ENCODE assay signal across 24 cellular contexts in the genomic region with DNA sequence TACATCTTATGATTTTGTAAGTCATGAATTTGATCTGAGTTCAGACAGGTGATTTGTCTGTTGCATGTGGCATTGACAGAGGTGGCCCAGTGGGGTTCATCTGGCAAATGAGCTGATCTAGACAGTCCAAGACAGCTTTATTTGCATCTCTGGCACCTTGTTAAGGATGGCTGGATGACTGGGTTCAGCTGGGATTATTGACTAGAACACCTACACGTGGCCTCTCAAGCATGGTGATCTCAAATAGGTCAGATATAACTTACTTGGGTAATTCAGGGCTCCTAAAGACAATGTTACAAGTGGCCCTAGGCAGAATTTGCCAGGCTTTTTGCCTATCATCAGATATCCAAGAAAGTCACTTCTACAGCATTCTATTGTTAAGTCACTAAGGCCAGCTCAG. TPM values are rescaled to one million over a fixed set of nuclear protein-coding genes. Genes with fewer than 3 reads are reported as not detected.
DNase-seq lines count a peak whose midpoint lies in the region; ATAC-seq and TF ChIP-seq lines count a peak whose summit lies in the region.
"Had no signal": no experiment of that assay in that cellular context is flagged by ENCODE, and none has a peak within 500 bp of the region (broad histone marks: within the 10 kb centered on the region; RNA-seq: fewer than 3 reads in every experiment).

No MANE protein-coding gene starts in this region.

- no peak overlapping the region for H3K4me3 ChIP-seq in PC-9
- no peak overlapping the region for H3K4me3 ChIP-seq in esophagus muscularis mucosa
- no peak overlapping the region for H3K4me3 ChIP-seq in smooth muscle cell
- H3K4me3 ChIP-seq: adrenal gland, ovary had no signal

- 64% methylated on average over 1 of the region's 1 CpG for WGBS in esophagus muscularis mucosa
- 61% methylated on average over 1 of the region's 1 CpG for WGBS in smooth muscle cell (ENCODE audit: low lambda C conversion rate)

- H3K27ac Mint-ChIP-seq in activated T-helper 17 cell treated with anti-CD3 and anti-CD28 coated beads, Interleukin-2, amount 50 U/mL, for 72 hours = no peak overlapping the region
- H3K27ac Mint-ChIP-seq: activated CD4-positive, alpha-beta T cell treated with anti-CD3 and anti-CD28 coated beads, Interleukin-2, amount 10 ng/mL, durations not matched to agents 7 days and 5 days; CD8-positive, alpha-beta memory T cell; WTC11 had no signal

- H3K9me3 Mint-ChIP-seq in activated T-helper 17 cell treated with anti-CD3 and anti-CD28 coated beads, Interleukin-2, amount 50 U/mL, for 72 hours = no peaks in the 10 kb centered on the region
- H3K9me3 Mint-ChIP-seq: activated CD4-positive, alpha-beta T cell treated with anti-CD3 and anti-CD28 coated beads, Interleukin-2, amount 10 ng/mL, durations not matched to agents 7 days and 5 days; CD8-positive, alpha-beta memory T cell; WTC11 had no signal

- no peak for TF ChIP-seq EP300 in esophagus muscularis mucosa (IDR thresholded peaks at IDR 0.05)

- H3K9me3 ChIP-seq in PC-9 (ENCODE audit: insufficient read depth, low read depth) (no peaks in the 10 kb centered on the region), esophagus muscularis mucosa (no peaks in the 10 kb centered on the region), smooth muscle cell (replicated peaks; ENCODE audit: low read depth) (no peaks in the 10 kb centered on the region)
- H3K9me3 ChIP-seq: adrenal gland, ovary had no signal

- H3K27ac ChIP-seq in PC-9 = 0 out of 2 replicates have a peak overlapping the region, but pooled peaks have one; percentile 43
- peak overlapping the region in 3 of 4 donors; percentile 39 to 63 (median 57) for H3K27ac ChIP-seq in esophagus muscularis mucosa (replicated peaks in 1 of 4)
- peak overlapping the region; percentile 47 for H3K27ac ChIP-seq in smooth muscle cell (ENCODE audit: low read depth)
- H3K27ac ChIP-seq: adrenal gland, ovary, RWPE1 had no signal

- ATAC-seq in GM18909 (IDR thresholded peaks at IDR 0.05; ENCODE audit: poor library complexity, unreplicated experiment) = peak; percentile 46
- no peak for ATAC-seq in activated T-helper 17 cell treated with anti-CD3 and anti-CD28 coated beads, Interleukin-2, amount 50 U/mL, for 72 hours (replicated peaks)
- ATAC-seq: WTC11 had no signal

- H2AFZ ChIP-seq in PC-9 (no peak overlapping the region), smooth muscle cell (ENCODE audit: low read depth) (no peak overlapping the region)

- H3F3A ChIP-seq in PC-9 (ENCODE audit: insufficient read depth, low read depth) (no peaks in the 10 kb centered on the region), smooth muscle cell (ENCODE audit: low read depth) (no peaks in the 10 kb centered on the region)

- peaks cover 9% of the 10 kb centered on the region for H3K4me1 ChIP-seq in PC-9 (replicated peaks; ENCODE audit: insufficient read depth)
- H3K4me1 ChIP-seq in esophagus muscularis mucosa = peaks cover 0 to 23% (median 4%) of the 10 kb centered on the region in 4 donors
- no peaks in the 10 kb centered on the region for H3K4me1 ChIP-seq in smooth muscle cell (ENCODE audit: low read depth)
- H3K4me1 ChIP-seq: adrenal gland had no signal

- no peaks in the 10 kb centered on the region for H3K4me1 Mint-ChIP-seq in activated T-helper 17 cell treated with anti-CD3 and anti-CD28 coated beads, Interleukin-2, amount 50 U/mL, for 72 hours
- H3K4me1 Mint-ChIP-seq: activated CD4-positive, alpha-beta T cell treated with anti-CD3 and anti-CD28 coated beads, Interleukin-2, amount 10 ng/mL, durations not matched to agents 7 days and 5 days; CD8-positive, alpha-beta memory T cell; WTC11 had no signal

- H3K9me2 ChIP-seq in PC-9 (ENCODE audit: insufficient read depth) = no peaks in the 10 kb centered on the region

- POLR2A ChIA-PET in PC-9 (lab: Charles Lee; ENCODE audit: unreplicated experiment) = no interaction called here

- no peaks in the 10 kb centered on the region for H3K36me3 ChIP-seq in PC-9 (ENCODE audit: low read depth)
- no peaks in the 10 kb centered on the region for H3K36me3 ChIP-seq in esophagus muscularis mucosa
- no peaks in the 10 kb centered on the region for H3K36me3 ChIP-seq in smooth muscle cell (ENCODE audit: low read depth)
- H3K36me3 ChIP-seq: adrenal gland, ovary had no signal

- intact Hi-C loops in PC-9 (cut with micrococcal nuclease; ENCODE audit: unreplicated experiment) (loop anchor here (5.0 kb wide), 1 partner anchor 324 kb away; no protein-coding TSS in a partner anchor), esophagus muscularis mucosa (cut with DNase I) (loop anchor here (5.0 kb wide), 1 partner anchor 324 kb away; no protein-coding TSS in a partner anchor)

- H3K4me3 Mint-ChIP-seq in activated T-helper 17 cell treated with anti-CD3 and anti-CD28 coated beads, Interleukin-2, amount 50 U/mL, for 72 hours = no peak overlapping the region
- H3K4me3 Mint-ChIP-seq: activated CD4-positive, alpha-beta T cell treated with anti-CD3 and anti-CD28 coated beads, Interleukin-2, amount 10 ng/mL, durations not matched to agents 7 days and 5 days; CD8-positive, alpha-beta memory T cell; WTC11 had no signal

- no peak for DNase-seq in PC-9
- no peak for DNase-seq in esophagus muscularis mucosa (ENCODE audit: extremely low spot score)
- DNase-seq in smooth muscle cell (lab: John Stamatoyannopoulos, UW; ENCODE audit: unreplicated experiment) = no peak
- DNase-seq in OCI-M2 (lab: John Stamatoyannopoulos, UW; ENCODE audit: unreplicated experiment) = no peak
- no peak for DNase-seq in stimulated activated CD4-positive, alpha-beta T cell treated with anti-CD3 and anti-CD28 coated beads, Interleukin-2, amount 100 ng/mL, for 24 hours
- DNase-seq: activated CD4-positive, alpha-beta T cell treated with anti-CD3 and anti-CD28 coated beads, Interleukin-2, amount 10 ng/mL, durations not matched to agents 7 days and 5 days; activated T-cell treated with anti-CD3 and anti-CD28 coated beads, Interleukin-2, amount 50 U/mL, for 1 hour; adrenal gland; CD8-positive, alpha-beta memory T cell; DMS 273 treated with DMSO at 0.1 percent for 48 hours; H7; MV-4-11; NCI-H1694 treated with DMSO at 0.1 percent for 48 hours; NCI-H446 treated with DMSO at 0.1 percent for 48 hours; ovary; retina; small intestine; stimulated activated CD4-positive, alpha-beta T cell treated with anti-CD3 and anti-CD28 coated beads, Interleukin-1b, Interleukin-23, amount 100 ng/mL, for 48 hours; stimulated activated naive CD8-positive, alpha-beta T cell treated with anti-CD3 and anti-CD28 coated beads, Interleukin-15, Interleukin-2, amounts not matched to agents 100 U/mL and 50 U/mL, for 24 hours; T-helper 1 cell had no signal

- CTCF ChIA-PET in PC-9 (lab: Charles Lee) = no interaction called here

- H3K27me3 Mint-ChIP-seq in activated T-helper 17 cell treated with anti-CD3 and anti-CD28 coated beads, Interleukin-2, amount 50 U/mL, for 72 hours = no peaks in the 10 kb centered on the region
- H3K27me3 Mint-ChIP-seq: activated CD4-positive, alpha-beta T cell treated with anti-CD3 and anti-CD28 coated beads, Interleukin-2, amount 10 ng/mL, durations not matched to agents 7 days and 5 days; CD8-positive, alpha-beta memory T cell had no signal

- H4K20me1 ChIP-seq in PC-9 (ENCODE audit: insufficient read depth) = no peaks in the 10 kb centered on the region
- H4K20me1 ChIP-seq in smooth muscle cell (ENCODE audit: low read depth) = no peaks in the 10 kb centered on the region

- H3K79me2 ChIP-seq in PC-9 (ENCODE audit: low read depth) (no peaks in the 10 kb centered on the region), smooth muscle cell (ENCODE audit: low read depth) (no peaks in the 10 kb centered on the region)

- no peak for TF ChIP-seq POLR2A in esophagus muscularis mucosa (IDR thresholded peaks at IDR 0.05; ENCODE audit: low read depth)

- no peaks in the 10 kb centered on the region for H3K27me3 ChIP-seq in PC-9 (ENCODE audit: insufficient read depth, low read depth)
- peaks cover 0 to 4% (median 0%) of the 10 kb centered on the region in 4 donors for H3K27me3 ChIP-seq in esophagus muscularis mucosa
- no peaks in the 10 kb centered on the region for H3K27me3 ChIP-seq in smooth muscle cell (ENCODE audit: low read depth)
- H3K27me3 ChIP-seq: adrenal gland, ovary had no signal

- TF ChIP-seq CTCF in PC-9 (conservative IDR thresholded peaks at IDR 0.05) = no peak
- no peak for TF ChIP-seq CTCF in esophagus muscularis mucosa (IDR thresholded peaks at IDR 0.05)
- TF ChIP-seq CTCF in smooth muscle cell (IDR thresholded peaks at IDR 0.05; ENCODE audit: borderline replicate concordance, insufficient read depth, poor library complexity, severe bottlenecking) = no peak

- no peak overlapping the region for H3K9ac ChIP-seq in smooth muscle cell (ENCODE audit: low read depth)

- BruUV-seq in PC-9 (replicated peaks; lab: Mats Ljungman, UMichigan) = no TSS peak

- peaks cover 1% of the 10 kb centered on the region for H3K36me3 Mint-ChIP-seq in activated T-helper 17 cell treated with anti-CD3 and anti-CD28 coated beads, Interleukin-2, amount 50 U/mL, for 72 hours (ENCODE audit: low read depth)

- H3K4me2 ChIP-seq in PC-9 (no peak overlapping the region), smooth muscle cell (no peak overlapping the region)

RNA-seq across cellular contexts. Expression of a gene that starts 48.0 kb away (rescaled TPM):
- total RNA-seq in PC-9 (2021) (14.8 and 21.7 TPM in 2 replicates), esophagus muscularis mucosa (10 to 100 TPM; 14.9 to 22.9 (median 20.5) TPM), smooth muscle cell (16.0 and 17.0 TPM in 2 replicates)
- polyA plus RNA-seq in smooth muscle cell = 1.8 and 1.9 TPM in 2 replicates
- 10 to 100 TPM; 14.8 to 18.2 TPM for total RNA-seq in activated T-helper 17 cell treated with anti-CD3 and anti-CD28 coated beads, Interleukin-2, amount 50 U/mL, for 72 hours
